15 cellular contexts compared by ENCODE assay signal in the genomic region with DNA sequence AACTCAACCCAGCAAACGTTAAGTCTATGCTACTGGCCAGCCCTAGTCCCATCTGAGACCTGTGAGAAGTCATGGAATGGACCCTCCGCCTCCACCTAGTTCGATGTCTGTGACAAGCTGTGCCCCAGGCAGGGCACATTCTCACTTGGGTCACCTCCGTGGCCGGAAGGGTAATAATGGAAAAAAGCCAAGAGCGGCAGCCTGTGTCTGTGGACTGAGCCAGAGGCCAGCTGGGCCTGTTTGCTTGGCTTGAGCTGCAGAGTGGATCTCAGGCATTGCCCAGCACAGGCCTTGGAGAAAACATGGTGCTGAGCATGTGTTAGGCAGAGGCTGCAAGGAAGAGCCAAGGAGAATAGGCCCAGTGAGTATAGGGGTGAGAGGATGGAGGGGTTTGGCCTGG.
DNase-seq lines count a peak whose midpoint lies in the region; ATAC-seq and TF ChIP-seq lines count a peak whose summit lies in the region.
"Had no signal": no experiment of that assay in that cellular context is flagged by ENCODE, and none has a peak within 500 bp of the region (broad histone marks: within the 10 kb centered on the region; RNA-seq: fewer than 3 reads in every experiment).

No MANE protein-coding gene starts in this region.

- H3K14ac ChIP-seq in mesenchymal stem cell (ENCODE audit: low read length in 2 of 2): no peak overlapping the region

- no peak overlapping the region for H3K9ac ChIP-seq in mesenchymal stem cell (ENCODE audit: low read length)
- H3K9ac ChIP-seq: BLaER1 treated with 17β-estradiol and CSF1 and Interleukin-3, amounts not matched to agents 10 nM and 100 nM had no signal

- H3K4ac ChIP-seq in mesenchymal stem cell (ENCODE audit: low read depth in 1 of 2, low read length in 2 of 2): no peak overlapping the region

- no peaks in the 10 kb centered on the region for H3K4me1 ChIP-seq in heart right ventricle
- no peaks in the 10 kb centered on the region for H3K4me1 ChIP-seq in right atrium auricular region
- H3K4me1 ChIP-seq in thyroid gland: no peaks in the 10 kb centered on the region
- no peaks in the 10 kb centered on the region for H3K4me1 ChIP-seq in mesenchymal stem cell (ENCODE audit: control insufficient read depth, insufficient read depth, low read depth, low read length)
- H3K4me1 ChIP-seq: BLaER1 treated with 17β-estradiol and CSF1 and Interleukin-3, amounts not matched to agents 10 nM and 100 nM had no signal

- H2AFZ ChIP-seq in mesenchymal stem cell (ENCODE audit: low read depth, low read length): no peak overlapping the region
- H2AFZ ChIP-seq: GM23338 had no signal

- DNase-seq in heart right ventricle: no peak
- no peak for DNase-seq in right atrium auricular region (ENCODE audit: low spot score)
- DNase-seq in RPMI8226: peak; percentile 10
- peak; percentile 82 for DNase-seq in cerebellar cortex (ENCODE audit: low spot score)
- peak; percentile 18 to 33 for DNase-seq in thyroid gland
- DNase-seq in NCI-H345 (lab: John Stamatoyannopoulos, UW): no peak
- no peak for DNase-seq in mesenchymal stem cell
- DNase-seq: Calu3; CD8-positive, alpha-beta T cell; GDM1; HFFc6; IMR-90 had no signal

- TF ChIP-seq CTCF in heart right ventricle (IDR thresholded peaks at IDR 0.05): no peak
- TF ChIP-seq CTCF in right atrium auricular region (IDR thresholded peaks at IDR 0.05): no peak
- TF ChIP-seq CTCF in thyroid gland (IDR thresholded peaks at IDR 0.05): no peak

- H3K18ac ChIP-seq in mesenchymal stem cell (ENCODE audit: low read depth in 1 of 2, low read length in 2 of 2): no peak overlapping the region

- H3K9me3 ChIP-seq in heart right ventricle: peaks cover 0 to 45% (median 0%) of the 10 kb centered on the region in 11 donors
- H3K9me3 ChIP-seq in right atrium auricular region: peaks cover 0 to 5% of the 10 kb centered on the region in 2 donors
- H3K9me3 ChIP-seq in thyroid gland: no peaks in the 10 kb centered on the region
- peaks cover 6% of the 10 kb centered on the region for H3K9me3 ChIP-seq in mesenchymal stem cell (ENCODE audit: control insufficient read depth, low read length)

- H3K27me3 ChIP-seq in heart right ventricle (no peaks in the 10 kb centered on the region), right atrium auricular region (no peaks in the 10 kb centered on the region), thyroid gland (no peaks in the 10 kb centered on the region), mesenchymal stem cell (ENCODE audit: control insufficient read depth in 1 of 2, insufficient read depth in 1 of 2, low read length in 2 of 2) (no peaks in the 10 kb centered on the region)
- H3K27me3 ChIP-seq: BLaER1 treated with 17β-estradiol and CSF1 and Interleukin-3, amounts not matched to agents 10 nM and 100 nM had no signal

- WGBS in heart right ventricle, 2 donors: 63 to 71% methylated on average over 6 of the region's 6 CpGs
- WGBS in thyroid gland, 2 donors: 71 to 76% methylated on average over 6 of the region's 6 CpGs
- WGBS in mesenchymal stem cell: 66% methylated on average over 6 of the region's 6 CpGs

- no peak overlapping the region for H2AK5ac ChIP-seq in mesenchymal stem cell (ENCODE audit: low read length, severe bottlenecking)

- no peak overlapping the region for H2BK5ac ChIP-seq in mesenchymal stem cell (ENCODE audit: low read depth, low read length, poor library complexity, severe bottlenecking)

- H3K36me3 ChIP-seq in heart right ventricle (no peaks in the 10 kb centered on the region), right atrium auricular region (no peaks in the 10 kb centered on the region), thyroid gland (no peaks in the 10 kb centered on the region), mesenchymal stem cell (ENCODE audit: control insufficient read depth in 1 of 2, insufficient read depth in 2 of 2, low read depth in 1 of 2, low read length in 2 of 2) (no peaks in the 10 kb centered on the region)
- H3K36me3 ChIP-seq: BLaER1 treated with 17β-estradiol and CSF1 and Interleukin-3, amounts not matched to agents 10 nM and 100 nM had no signal

- H4K91ac ChIP-seq in mesenchymal stem cell (ENCODE audit: low read length): no peak overlapping the region

- peak overlapping the region in 1 of 10 donors; percentile 25 for H3K27ac ChIP-seq in heart right ventricle
- no peak overlapping the region for H3K27ac ChIP-seq in right atrium auricular region
- no peak overlapping the region for H3K27ac ChIP-seq in thyroid gland
- H3K27ac ChIP-seq in mesenchymal stem cell (ENCODE audit: low read length, poor library complexity, severe bottlenecking): no peak overlapping the region
- H3K27ac ChIP-seq: BLaER1 treated with 17β-estradiol and CSF1 and Interleukin-3, amounts not matched to agents 10 nM and 100 nM had no signal

- TF ChIP-seq POLR2A in thyroid gland (IDR thresholded peaks at IDR 0.05): no peak

- no peak overlapping the region for H3K4me3 ChIP-seq in heart right ventricle
- H3K4me3 ChIP-seq in right atrium auricular region: no peak overlapping the region
- H3K4me3 ChIP-seq in thyroid gland (replicated peaks in 1 of 3): no peak overlapping the region
- no peak overlapping the region for H3K4me3 ChIP-seq in mesenchymal stem cell (ENCODE audit: insufficient read depth in 1 of 2, low read depth in 1 of 2, low read length in 2 of 2)
- H3K4me3 ChIP-seq: BLaER1 treated with 17β-estradiol and CSF1 and Interleukin-3, amounts not matched to agents 10 nM and 100 nM; GM23338 had no signal

- no peak overlapping the region for H2BK15ac ChIP-seq in mesenchymal stem cell (ENCODE audit: low read depth, poor library complexity, severe bottlenecking)

- no peak overlapping the region for H4K8ac ChIP-seq in mesenchymal stem cell (ENCODE audit: low read length)

- H3K4me2 ChIP-seq in mesenchymal stem cell (ENCODE audit: low read length, poor library complexity, severe bottlenecking): no peak overlapping the region
- H3K4me2 ChIP-seq: BLaER1 treated with 17β-estradiol and CSF1 and Interleukin-3, amounts not matched to agents 10 nM and 100 nM; GM23338 had no signal

- H2BK120ac ChIP-seq in mesenchymal stem cell (ENCODE audit: low read depth, low read length): no peak overlapping the region

- no peak overlapping the region for H2BK12ac ChIP-seq in mesenchymal stem cell (ENCODE audit: low read length in 2 of 2)

- no peaks in the 10 kb centered on the region for H3K79me1 ChIP-seq in mesenchymal stem cell (replicated peaks; ENCODE audit: low read length, poor library complexity, severe bottlenecking)

- intact Hi-C loops in heart right ventricle (cut with DNase I) (loop anchor here in 4 of 10 donors (10.0 kb wide), 5 partner anchors 95 to 505 kb away; partner anchors contain the start of gene GALNT17 (in 2 of the 4)), thyroid gland (cut with DNase I) (no loop called here)

- peak in 6 of 8 donors; percentile 9 to 56 (median 27) for ATAC-seq in heart right ventricle
- ATAC-seq: CD8-positive, alpha-beta T cell; GM23338; HCT116 had no signal

- H3K23ac ChIP-seq in mesenchymal stem cell (ENCODE audit: low read length in 2 of 2): no peak overlapping the region

Comparison
In these comparisons a context has a peak if more than half of its experiments do, and no peak if none do; other contexts are left out.
1. DNase-seq: peak in RPMI8226 (single experiment), cerebellar cortex (single experiment) and thyroid gland (2 of 2); none in heart right ventricle (0 of 2), right atrium auricular region (single experiment), NCI-H345 (single experiment) and mesenchymal stem cell (single experiment).